In the genomic region with DNA sequence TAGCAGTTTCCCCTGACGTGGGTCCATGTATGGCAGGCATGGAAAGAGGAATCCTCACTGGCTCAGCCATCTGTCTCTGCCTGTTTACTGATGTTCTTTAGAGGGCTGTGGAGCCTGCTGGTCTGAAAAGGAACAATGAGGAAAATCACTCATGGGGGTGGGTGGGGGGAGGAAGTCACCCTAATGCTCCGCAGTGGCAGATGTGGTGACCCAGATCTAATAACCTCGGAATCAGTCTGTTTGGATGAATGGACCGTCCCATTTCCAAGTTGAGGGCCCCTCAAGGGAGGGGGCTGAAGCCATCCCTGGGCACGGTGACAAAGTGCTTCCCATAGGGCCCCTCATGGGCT, we compare ENCODE assay signal across 11 cellular contexts. TPM values are rescaled to one million over a fixed set of nuclear protein-coding genes. Genes with fewer than 3 reads are reported as not detected.
DNase-seq lines count a peak whose midpoint lies in the region; ATAC-seq and TF ChIP-seq lines count a peak whose summit lies in the region.
"Had no signal": no experiment of that assay in that cellular context is flagged by ENCODE, and none has a peak within 500 bp of the region (broad histone marks: within the 10 kb centered on the region; RNA-seq: fewer than 3 reads in every experiment).

No MANE protein-coding gene starts in this region.

- peaks cover 33% of the 10 kb centered on the region for H3K36me3 Mint-ChIP-seq in stimulated activated naive CD8-positive, alpha-beta T cell treated with anti-CD3 and anti-CD28 coated beads, Interleukin-15, Interleukin-2, amounts not matched to agents 100 ng/mL and 50 ng/mL, for 24 hours (ENCODE audit: low read depth)
- H3K36me3 Mint-ChIP-seq in glutamatergic neuron (ENCODE audit: unreplicated experiment), result peaks cover 12% of the 10 kb centered on the region
- peaks cover 22% of the 10 kb centered on the region for H3K36me3 Mint-ChIP-seq in type B pancreatic cell
- H3K36me3 Mint-ChIP-seq in HFFc6 (ENCODE audit: low read depth), result peaks cover 14% of the 10 kb centered on the region

- CTCF ChIA-PET in RWPE1 (lab: Yijun Ruan, JAX), result no interaction called here

- no peaks in the 10 kb centered on the region for H3K9me3 Mint-ChIP-seq in stimulated activated naive CD8-positive, alpha-beta T cell treated with anti-CD3 and anti-CD28 coated beads, Interleukin-15, Interleukin-2, amounts not matched to agents 100 ng/mL and 50 ng/mL, for 24 hours
- H3K9me3 Mint-ChIP-seq in glutamatergic neuron (ENCODE audit: unreplicated experiment) (peaks cover 25% of the 10 kb centered on the region), type B pancreatic cell (no peaks in the 10 kb centered on the region), HFFc6 (no peaks in the 10 kb centered on the region)

- H3K4me3 Mint-ChIP-seq in stimulated activated naive CD8-positive, alpha-beta T cell treated with anti-CD3 and anti-CD28 coated beads, Interleukin-15, Interleukin-2, amounts not matched to agents 100 ng/mL and 50 ng/mL, for 24 hours, result peak overlapping the region; percentile 53
- peak overlapping the region; percentile 100 for H3K4me3 Mint-ChIP-seq in glutamatergic neuron (ENCODE audit: unreplicated experiment)
- H3K4me3 Mint-ChIP-seq in type B pancreatic cell, result peak overlapping the region; percentile 74
- H3K4me3 Mint-ChIP-seq in HFFc6, result no peak overlapping the region

- H3K27ac ChIP-seq in RWPE1, result peak overlapping the region; percentile 42
- H3K27ac ChIP-seq: C4-2B had no signal

- peak overlapping the region; percentile 71 for H3K27ac Mint-ChIP-seq in stimulated activated naive CD8-positive, alpha-beta T cell treated with anti-CD3 and anti-CD28 coated beads, Interleukin-15, Interleukin-2, amounts not matched to agents 100 ng/mL and 50 ng/mL, for 24 hours
- peak overlapping the region; percentile 95 for H3K27ac Mint-ChIP-seq in glutamatergic neuron (ENCODE audit: unreplicated experiment)
- H3K27ac Mint-ChIP-seq in type B pancreatic cell, result peak overlapping the region; percentile 36
- no peak overlapping the region for H3K27ac Mint-ChIP-seq in HFFc6

- no peaks in the 10 kb centered on the region for H3K27me3 Mint-ChIP-seq in stimulated activated naive CD8-positive, alpha-beta T cell treated with anti-CD3 and anti-CD28 coated beads, Interleukin-15, Interleukin-2, amounts not matched to agents 100 ng/mL and 50 ng/mL, for 24 hours
- H3K27me3 Mint-ChIP-seq in glutamatergic neuron (ENCODE audit: unreplicated experiment) (peaks cover 20% of the 10 kb centered on the region), type B pancreatic cell (no peaks in the 10 kb centered on the region), HFFc6 (ENCODE audit: insufficient read depth) (no peaks in the 10 kb centered on the region; the same call in 1 of the 2 replicates)

- peaks cover 67% of the 10 kb centered on the region for H3K4me1 Mint-ChIP-seq in stimulated activated naive CD8-positive, alpha-beta T cell treated with anti-CD3 and anti-CD28 coated beads, Interleukin-15, Interleukin-2, amounts not matched to agents 100 ng/mL and 50 ng/mL, for 24 hours (ENCODE audit: low read depth)
- H3K4me1 Mint-ChIP-seq in glutamatergic neuron (ENCODE audit: low read depth, unreplicated experiment) (peaks cover 37% of the 10 kb centered on the region), type B pancreatic cell (ENCODE audit: unreplicated experiment) (peaks cover 47% of the 10 kb centered on the region), HFFc6 (ENCODE audit: low read depth) (peaks cover 57% of the 10 kb centered on the region)

- DNase-seq in stimulated activated naive CD8-positive, alpha-beta T cell treated with anti-CD3 and anti-CD28 coated beads, Interleukin-15, Interleukin-2, amounts not matched to agents 100 U/mL and 50 U/mL, for 24 hours, result no peak
- DNase-seq in RWPE1 (ENCODE audit: low spot score) (no peak), glutamatergic neuron (no peak), type B pancreatic cell (ENCODE audit: extremely low spot score, unreplicated experiment) (no peak), HFFc6 (no peak), nucleus accumbens (lab: John Stamatoyannopoulos, UW) (no peak)

- POLR2A ChIA-PET in RWPE1 (lab: Yijun Ruan, JAX; ENCODE audit: low non-redundant PET), result no interaction called here

- TF ChIP-seq CTCF in RWPE1 (conservative IDR thresholded peaks at IDR 0.05; ENCODE audit: low read depth), result no peak
- TF ChIP-seq CTCF in glutamatergic neuron (IDR thresholded peaks at IDR 0.05; ENCODE audit: partially characterized antibody, unreplicated experiment), result no peak
- TF ChIP-seq CTCF in type B pancreatic cell (conservative IDR thresholded peaks at IDR 0.05), result no peak
- TF ChIP-seq CTCF in HFFc6 (IDR thresholded peaks at IDR 0.05), result no peak

- ATAC-seq in stimulated activated naive CD8-positive, alpha-beta T cell treated with anti-CD3 and anti-CD28 coated beads, Interleukin-15, Interleukin-2, amounts not matched to agents 100 U/mL and 50 U/mL, for 24 hours, result no peak
- no peak for ATAC-seq in HG02623 (IDR thresholded peaks at IDR 0.05; ENCODE audit: unreplicated experiment)
- ATAC-seq: sciatic nerve had no signal

RNA-seq across cellular contexts. Expression of a gene that starts 4.4 kb away (rescaled TPM):
- total RNA-seq in glutamatergic neuron (ENCODE audit: unreplicated experiment) (268 TPM), type B pancreatic cell (ENCODE audit: low replicate concordance) (61.2 and 71.6 TPM in 2 replicates)
- total RNA-seq in HFFc6 (2021; fragmentation: NEBNext Ultra II Directional; extraction: Animal tissue kit (Norgen Biotek cat#: 25700)), result 10 to 100 TPM; 28.0 to 41.3 (median 31.3) TPM

RNA-seq across cellular contexts. Expression of a gene that starts 39.5 kb away (rescaled TPM):
- total RNA-seq in glutamatergic neuron (ENCODE audit: unreplicated experiment), result 2.0 TPM
- 6.8 and 18.4 TPM in 2 replicates for total RNA-seq in type B pancreatic cell (ENCODE audit: low replicate concordance)
- 1 to 10 TPM; 5.4 to 7.1 (median 6.3) TPM for total RNA-seq in HFFc6 (2021; fragmentation: NEBNext Ultra II Directional; extraction: Animal tissue kit (Norgen Biotek cat#: 25700))

RNA-seq across cellular contexts. Expression of a gene that starts 42.9 kb away (rescaled TPM):
- 1.7 TPM for total RNA-seq in glutamatergic neuron (ENCODE audit: unreplicated experiment)
- total RNA-seq in type B pancreatic cell (ENCODE audit: low replicate concordance), result 0.93 and 1.5 TPM in 2 replicates
- total RNA-seq in HFFc6 (2021; fragmentation: NEBNext Ultra II Directional; extraction: Animal tissue kit (Norgen Biotek cat#: 25700)), result not detected
- total RNA-seq: MCF 10A had no signal
